ENCODE assay signal across 1 cellular context in the genomic region with DNA sequence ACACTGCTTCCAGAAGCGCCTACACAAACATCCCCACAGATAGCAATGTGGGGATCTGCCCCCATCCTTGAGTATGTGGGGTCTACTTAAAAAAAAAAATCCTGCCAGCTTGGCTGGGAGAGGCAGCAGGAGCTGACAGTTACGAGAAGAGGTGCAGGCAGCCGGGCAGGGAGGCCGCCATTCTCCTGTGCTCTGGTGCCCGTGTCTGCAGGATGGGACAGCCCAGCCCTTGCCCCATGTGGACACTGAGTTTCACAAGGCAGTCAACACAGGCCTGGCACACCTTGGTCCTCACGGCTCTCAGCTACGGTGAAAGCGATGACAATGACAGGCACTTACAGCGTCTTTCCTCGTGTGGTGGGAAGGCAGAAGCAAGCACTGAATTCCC.
TF ChIP-seq lines count a peak whose summit lies in the region.

No MANE protein-coding gene starts in this region.

TF ChIP-seq in GM23338, 12 proteins besides CTCF, POLR2A, EP300 and RAD21:
- TF ChIP-seq CREB1 (CRISPR knock-in tag; IDR thresholded peaks at IDR 0.05; ENCODE audit: low read depth) (no peak), EZH2phosphoT487 (IDR thresholded peaks at IDR 0.05; ENCODE audit: unreplicated experiment) (no peak), JUNB (IDR thresholded peaks at IDR 0.05; ENCODE audit: unreplicated experiment) (no peak), ZNF114 (CRISPR knock-in tag; IDR thresholded peaks at IDR 0.05) (no peak), POLR2AphosphoS5 (IDR thresholded peaks at IDR 0.05; ENCODE audit: low read depth) (no peak), ZNF331 (CRISPR knock-in tag; IDR thresholded peaks at IDR 0.05; ENCODE audit: low read depth) (no peak), STAT1 (IDR thresholded peaks at IDR 0.05; ENCODE audit: unreplicated experiment) (no peak), NANOG (IDR thresholded peaks at IDR 0.05; ENCODE audit: borderline replicate concordance) (no peak), EZH2 (IDR thresholded peaks at IDR 0.05; ENCODE audit: low read depth, unreplicated experiment) (no peak)
- TF ChIP-seq, protein P1, sequence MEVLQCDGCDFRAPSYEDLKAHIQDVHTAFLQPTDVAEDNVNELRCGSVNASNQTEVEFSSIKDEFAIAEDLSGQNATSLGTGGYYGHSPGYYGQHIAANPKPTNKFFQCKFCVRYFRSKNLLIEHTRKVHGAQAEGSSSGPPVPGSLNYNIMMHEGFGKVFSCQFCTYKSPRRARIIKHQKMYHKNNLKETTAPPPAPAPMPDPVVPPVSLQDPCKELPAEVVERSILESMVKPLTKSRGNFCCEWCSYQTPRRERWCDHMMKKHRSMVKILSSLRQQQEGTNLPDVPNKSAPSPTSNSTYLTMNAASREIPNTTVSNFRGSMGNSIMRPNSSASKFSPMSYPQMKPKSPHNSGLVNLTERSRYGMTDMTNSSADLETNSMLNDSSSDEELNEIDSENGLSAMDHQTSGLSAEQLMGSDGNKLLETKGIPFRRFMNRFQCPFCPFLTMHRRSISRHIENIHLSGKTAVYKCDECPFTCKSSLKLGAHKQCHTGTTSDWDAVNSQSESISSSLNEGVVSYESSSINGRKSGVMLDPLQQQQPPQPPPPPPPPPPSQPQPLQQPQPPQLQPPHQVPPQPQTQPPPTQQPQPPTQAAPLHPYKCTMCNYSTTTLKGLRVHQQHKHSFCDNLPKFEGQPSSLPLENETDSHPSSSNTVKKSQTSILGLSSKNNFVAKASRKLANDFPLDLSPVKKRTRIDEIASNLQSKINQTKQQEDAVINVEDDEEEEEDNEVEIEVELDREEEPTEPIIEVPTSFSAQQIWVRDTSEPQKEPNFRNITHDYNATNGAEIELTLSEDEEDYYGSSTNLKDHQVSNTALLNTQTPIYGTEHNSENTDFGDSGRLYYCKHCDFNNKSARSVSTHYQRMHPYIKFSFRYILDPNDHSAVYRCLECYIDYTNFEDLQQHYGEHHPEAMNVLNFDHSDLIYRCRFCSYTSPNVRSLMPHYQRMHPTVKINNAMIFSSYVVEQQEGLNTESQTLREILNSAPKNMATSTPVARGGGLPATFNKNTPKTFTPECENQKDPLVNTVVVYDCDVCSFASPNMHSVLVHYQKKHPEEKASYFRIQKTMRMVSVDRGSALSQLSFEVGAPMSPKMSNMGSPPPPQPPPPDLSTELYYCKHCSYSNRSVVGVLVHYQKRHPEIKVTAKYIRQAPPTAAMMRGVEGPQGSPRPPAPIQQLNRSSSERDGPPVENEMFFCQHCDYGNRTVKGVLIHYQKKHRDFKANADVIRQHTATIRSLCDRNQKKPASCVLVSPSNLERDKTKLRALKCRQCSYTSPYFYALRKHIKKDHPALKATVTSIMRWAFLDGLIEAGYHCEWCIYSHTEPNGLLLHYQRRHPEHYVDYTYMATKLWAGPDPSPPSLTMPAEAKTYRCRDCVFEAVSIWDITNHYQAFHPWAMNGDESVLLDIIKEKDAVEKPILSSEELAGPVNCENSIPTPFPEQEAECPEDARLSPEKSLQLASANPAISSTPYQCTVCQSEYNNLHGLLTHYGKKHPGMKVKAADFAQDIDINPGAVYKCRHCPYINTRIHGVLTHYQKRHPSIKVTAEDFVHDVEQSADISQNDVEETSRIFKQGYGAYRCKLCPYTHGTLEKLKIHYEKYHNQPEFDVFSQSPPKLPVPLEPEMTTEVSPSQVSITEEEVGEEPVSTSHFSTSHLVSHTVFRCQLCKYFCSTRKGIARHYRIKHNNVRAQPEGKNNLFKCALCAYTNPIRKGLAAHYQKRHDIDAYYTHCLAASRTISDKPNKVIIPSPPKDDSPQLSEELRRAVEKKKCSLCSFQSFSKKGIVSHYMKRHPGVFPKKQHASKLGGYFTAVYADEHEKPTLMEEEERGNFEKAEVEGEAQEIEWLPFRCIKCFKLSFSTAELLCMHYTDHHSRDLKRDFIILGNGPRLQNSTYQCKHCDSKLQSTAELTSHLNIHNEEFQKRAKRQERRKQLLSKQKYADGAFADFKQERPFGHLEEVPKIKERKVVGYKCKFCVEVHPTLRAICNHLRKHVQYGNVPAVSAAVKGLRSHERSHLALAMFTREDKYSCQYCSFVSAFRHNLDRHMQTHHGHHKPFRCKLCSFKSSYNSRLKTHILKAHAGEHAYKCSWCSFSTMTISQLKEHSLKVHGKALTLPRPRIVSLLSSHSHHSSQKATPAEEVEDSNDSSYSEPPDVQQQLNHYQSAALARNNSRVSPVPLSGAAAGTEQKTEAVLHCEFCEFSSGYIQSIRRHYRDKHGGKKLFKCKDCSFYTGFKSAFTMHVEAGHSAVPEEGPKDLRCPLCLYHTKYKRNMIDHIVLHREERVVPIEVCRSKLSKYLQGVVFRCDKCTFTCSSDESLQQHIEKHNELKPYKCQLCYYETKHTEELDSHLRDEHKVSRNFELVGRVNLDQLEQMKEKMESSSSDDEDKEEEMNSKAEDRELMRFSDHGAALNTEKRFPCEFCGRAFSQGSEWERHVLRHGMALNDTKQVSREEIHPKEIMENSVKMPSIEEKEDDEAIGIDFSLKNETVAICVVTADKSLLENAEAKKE (CRISPR knock-in tag; IDR thresholded peaks at IDR 0.05) = no peak
- TF ChIP-seq, protein P2, sequence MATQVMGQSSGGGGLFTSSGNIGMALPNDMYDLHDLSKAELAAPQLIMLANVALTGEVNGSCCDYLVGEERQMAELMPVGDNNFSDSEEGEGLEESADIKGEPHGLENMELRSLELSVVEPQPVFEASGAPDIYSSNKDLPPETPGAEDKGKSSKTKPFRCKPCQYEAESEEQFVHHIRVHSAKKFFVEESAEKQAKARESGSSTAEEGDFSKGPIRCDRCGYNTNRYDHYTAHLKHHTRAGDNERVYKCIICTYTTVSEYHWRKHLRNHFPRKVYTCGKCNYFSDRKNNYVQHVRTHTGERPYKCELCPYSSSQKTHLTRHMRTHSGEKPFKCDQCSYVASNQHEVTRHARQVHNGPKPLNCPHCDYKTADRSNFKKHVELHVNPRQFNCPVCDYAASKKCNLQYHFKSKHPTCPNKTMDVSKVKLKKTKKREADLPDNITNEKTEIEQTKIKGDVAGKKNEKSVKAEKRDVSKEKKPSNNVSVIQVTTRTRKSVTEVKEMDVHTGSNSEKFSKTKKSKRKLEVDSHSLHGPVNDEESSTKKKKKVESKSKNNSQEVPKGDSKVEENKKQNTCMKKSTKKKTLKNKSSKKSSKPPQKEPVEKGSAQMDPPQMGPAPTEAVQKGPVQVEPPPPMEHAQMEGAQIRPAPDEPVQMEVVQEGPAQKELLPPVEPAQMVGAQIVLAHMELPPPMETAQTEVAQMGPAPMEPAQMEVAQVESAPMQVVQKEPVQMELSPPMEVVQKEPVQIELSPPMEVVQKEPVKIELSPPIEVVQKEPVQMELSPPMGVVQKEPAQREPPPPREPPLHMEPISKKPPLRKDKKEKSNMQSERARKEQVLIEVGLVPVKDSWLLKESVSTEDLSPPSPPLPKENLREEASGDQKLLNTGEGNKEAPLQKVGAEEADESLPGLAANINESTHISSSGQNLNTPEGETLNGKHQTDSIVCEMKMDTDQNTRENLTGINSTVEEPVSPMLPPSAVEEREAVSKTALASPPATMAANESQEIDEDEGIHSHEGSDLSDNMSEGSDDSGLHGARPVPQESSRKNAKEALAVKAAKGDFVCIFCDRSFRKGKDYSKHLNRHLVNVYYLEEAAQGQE (IDR thresholded peaks at IDR 0.05; ENCODE audit: unreplicated experiment) = no peak
- TF ChIP-seq, protein P3, sequence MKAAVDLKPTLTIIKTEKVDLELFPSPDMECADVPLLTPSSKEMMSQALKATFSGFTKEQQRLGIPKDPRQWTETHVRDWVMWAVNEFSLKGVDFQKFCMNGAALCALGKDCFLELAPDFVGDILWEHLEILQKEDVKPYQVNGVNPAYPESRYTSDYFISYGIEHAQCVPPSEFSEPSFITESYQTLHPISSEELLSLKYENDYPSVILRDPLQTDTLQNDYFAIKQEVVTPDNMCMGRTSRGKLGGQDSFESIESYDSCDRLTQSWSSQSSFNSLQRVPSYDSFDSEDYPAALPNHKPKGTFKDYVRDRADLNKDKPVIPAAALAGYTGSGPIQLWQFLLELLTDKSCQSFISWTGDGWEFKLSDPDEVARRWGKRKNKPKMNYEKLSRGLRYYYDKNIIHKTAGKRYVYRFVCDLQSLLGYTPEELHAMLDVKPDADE (IDR thresholded peaks at IDR 0.05) = no peak
